Comparison of ENCODE assay signal across 21 cellular contexts in the genomic region with DNA sequence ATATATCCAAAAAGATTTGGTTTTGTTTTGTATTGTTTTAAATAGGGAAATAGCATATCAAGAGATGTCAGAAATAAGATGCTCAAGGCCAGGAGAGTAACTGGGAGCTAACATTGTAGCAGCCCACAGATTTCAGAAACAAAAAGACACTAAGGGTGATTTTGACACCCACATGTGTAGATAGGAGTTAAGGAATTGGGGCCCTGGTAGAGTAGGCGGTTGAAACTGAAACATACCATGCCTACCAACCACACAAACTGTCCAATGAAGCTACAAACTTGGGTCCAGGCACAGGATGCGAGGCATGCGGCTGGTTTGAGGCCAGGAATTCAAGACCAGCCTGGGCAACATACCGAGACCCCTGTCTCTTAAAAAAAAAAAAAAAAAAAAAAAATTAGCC. TPM values are rescaled to one million over a fixed set of nuclear protein-coding genes. Genes with fewer than 3 reads are reported as not detected.
"Had no signal": no experiment of that assay in that cellular context is flagged by ENCODE, and none has a peak within 500 bp of the region (broad histone marks: within the 10 kb centered on the region; RNA-seq: fewer than 3 reads in every experiment).

No MANE protein-coding gene starts in this region.

- H3K9me3 ChIP-seq: adrenal gland, heart left ventricle had no signal

- DNase-seq: activated CD4-positive, alpha-beta T cell treated with anti-CD3 and anti-CD28 coated beads for 48 hours; activated naive CD4-positive, alpha-beta T cell treated with anti-CD3 and anti-CD28 coated beads, Interleukin-2, amount 10 ng/mL, durations not matched to agents 7 days and 5 days; activated T-cell treated with anti-CD3 and anti-CD28 coated beads for 4 hours; adrenal gland; caudate nucleus; effector CD8-positive, alpha-beta T cell; heart left ventricle; left colon; naive thymus-derived CD4-positive, alpha-beta T cell; retina; substantia nigra; trophoblast cell had no signal

- H3K27ac ChIP-seq: adrenal gland, coronary artery, heart left ventricle, skin epidermis, VCaP had no signal

- H3K27ac Mint-ChIP-seq: activated naive CD4-positive, alpha-beta T cell treated with anti-CD3 and anti-CD28 coated beads, Interleukin-2, amount 10 ng/mL, durations not matched to agents 7 days and 5 days; activated T-helper 17 cell treated with anti-CD3 and anti-CD28 coated beads, Interleukin-2, amount 50 U/mL, for 72 hours; naive thymus-derived CD4-positive, alpha-beta T cell had no signal

- H3K36me3 ChIP-seq: adrenal gland, heart left ventricle had no signal

- H3K4me3 ChIP-seq: adrenal gland, coronary artery, heart left ventricle, lung, skin epidermis had no signal

- H3K9me3 Mint-ChIP-seq: activated naive CD4-positive, alpha-beta T cell treated with anti-CD3 and anti-CD28 coated beads, Interleukin-2, amount 10 ng/mL, durations not matched to agents 7 days and 5 days; activated T-helper 17 cell treated with anti-CD3 and anti-CD28 coated beads, Interleukin-2, amount 50 U/mL, for 72 hours had no signal

- H3K27me3 ChIP-seq: adrenal gland had no signal

- H3K4me3 Mint-ChIP-seq: activated naive CD4-positive, alpha-beta T cell treated with anti-CD3 and anti-CD28 coated beads, Interleukin-2, amount 10 ng/mL, durations not matched to agents 7 days and 5 days; activated T-helper 17 cell treated with anti-CD3 and anti-CD28 coated beads, Interleukin-2, amount 50 U/mL, for 72 hours; naive thymus-derived CD4-positive, alpha-beta T cell had no signal

- FAIRE-seq: frontal cortex had no signal

- H3K4me1 Mint-ChIP-seq: activated naive CD4-positive, alpha-beta T cell treated with anti-CD3 and anti-CD28 coated beads, Interleukin-2, amount 10 ng/mL, durations not matched to agents 7 days and 5 days had no signal

- ATAC-seq: activated T-helper 17 cell treated with anti-CD3 and anti-CD28 coated beads, Interleukin-2, amount 50 U/mL, for 72 hours; heart left ventricle; left colon; naive thymus-derived CD4-positive, alpha-beta T cell had no signal

- H3K4me1 ChIP-seq: adrenal gland had no signal

- H3K36me3 Mint-ChIP-seq: activated naive CD4-positive, alpha-beta T cell treated with anti-CD3 and anti-CD28 coated beads, Interleukin-2, amount 10 ng/mL, durations not matched to agents 7 days and 5 days had no signal

RNA-seq across cellular contexts. Expression of gene HSPA4L, which starts 6.3 kb away (rescaled TPM):
- polyA plus RNA-seq: naive thymus-derived CD4-positive, alpha-beta T cell had no signal

RNA-seq across cellular contexts. Expression of gene SLC25A31, which starts 45.6 kb away (rescaled TPM):
- total RNA-seq: activated CD8-positive, alpha-beta memory T cell treated with anti-CD3 and anti-CD28 coated beads for 36 hours; activated T-helper 17 cell treated with anti-CD3 and anti-CD28 coated beads, Interleukin-2, amount 50 U/mL, for 72 hours; adrenal gland; fibroblast of lung; frontal cortex; heart left ventricle; left colon; lung; mononuclear cell; naive thymus-derived CD4-positive, alpha-beta T cell had no signal
- polyA plus RNA-seq: adrenal gland; fibroblast of lung; heart left ventricle; naive thymus-derived CD4-positive, alpha-beta T cell had no signal
